In genomic region chr6:116051244-116051643, GRCh38 we compare ENCODE assay signal across 26 cellular contexts. TPM values are rescaled to one million over a fixed set of nuclear protein-coding genes. Genes with fewer than 3 reads are reported as not detected.
DNase-seq lines count a peak whose midpoint lies in the region; ATAC-seq, FAIRE-seq and TF ChIP-seq lines count a peak whose summit lies in the region.
"Had no signal": no experiment of that assay in that cellular context is flagged by ENCODE, and none has a peak within 500 bp of the region (broad histone marks: within the 10 kb centered on the region; RNA-seq: fewer than 3 reads in every experiment).

No MANE protein-coding gene starts in this region.

- no peak overlapping the region for H2AFZ ChIP-seq in HepG2 (ENCODE audit: low read length)

- BruUV-seq in HepG2 (replicated peaks; lab: Mats Ljungman, UMichigan) = no TSS peak

- CTCF ChIA-PET in HepG2 (lab: Yijun Ruan, JAX; ENCODE audit: low intra/inter-chr PET ratio, low total read pairs) = no interaction called here

- no peak for FAIRE-seq in HepG2 (lab: Jason Lieb, UNC)
- FAIRE-seq in frontal cortex (lab: Jason Lieb, UNC) = peak; percentile 10
- peak; percentile 34 for FAIRE-seq in pancreas (lab: Jason Lieb, UNC)
- FAIRE-seq: GM12878, GM12892, GM18507 had no signal

- TF ChIP-seq POLR2A in HepG2 (IDR thresholded peaks at IDR 0.05; ENCODE audit: insufficient read depth in 1 of 2, low read depth in 2 of 2, low read length in 2 of 2) (no peak), right lobe of liver (IDR thresholded peaks at IDR 0.05) (no peak)

- DNase-seq in HepG2 (ENCODE audit: low spot score) (no peak), right lobe of liver (no peak), frontal cortex (ENCODE audit: low spot score in 2 of 2) (no peak), pancreas (no peak), WERI-Rb-1 (no peak), substantia nigra (lab: John Stamatoyannopoulos, UW) (no peak)
- DNase-seq: ACHN; BE2C; C1 segment of cervical spinal cord; CD4-positive, alpha-beta memory T cell; CD4-positive, CD25-positive, alpha-beta regulatory T cell; CD8-positive, alpha-beta memory T cell; COR-L47; DMS 273 treated with DMSO at 0.1 percent for 48 hours; DMS153; DMS53; DMS79; DND-41; EL; GDM1 had no signal

- H3K4me2 ChIP-seq in HepG2 (ENCODE audit: low read depth, low read length) = no peak overlapping the region
- H3K4me2 ChIP-seq: BLaER1 had no signal

- no peaks in the 10 kb centered on the region for H4K20me1 ChIP-seq in HepG2 (ENCODE audit: insufficient read depth, low read length)
- H4K20me1 ChIP-seq: BLaER1 had no signal

- peaks cover 53% of the 10 kb centered on the region for H3K79me2 ChIP-seq in HepG2 (ENCODE audit: insufficient read depth, low read length)

- intact Hi-C loops in HepG2 (cut with micrococcal nuclease; ENCODE audit: unreplicated experiment) (no loop called here), right lobe of liver (cut with DNase I) (no loop called here), pancreas (cut with DNase I) (no loop called here)

- no peak overlapping the region for H3K9ac ChIP-seq in HepG2 (ENCODE audit: insufficient read depth, low read depth, low read length)
- H3K9ac ChIP-seq: BLaER1 had no signal

- H3K27me3 ChIP-seq in HepG2 (ENCODE audit: control insufficient read depth in 1 of 2, insufficient read depth in 2 of 2, low read length in 2 of 2) (no peaks in the 10 kb centered on the region), right lobe of liver (no peaks in the 10 kb centered on the region), pancreas (no peaks in the 10 kb centered on the region), WERI-Rb-1 (ENCODE audit: insufficient read depth, low read depth, severe bottlenecking) (no peaks in the 10 kb centered on the region)
- H3K27me3 ChIP-seq: BE2C, BLaER1 had no signal

- no peak for ATAC-seq in HepG2
- no peak for ATAC-seq in right lobe of liver
- ATAC-seq in pancreas = no peak
- ATAC-seq: GM12878 had no signal

- H3K9me3 ChIP-seq in HepG2 (ENCODE audit: low read length) (no peaks in the 10 kb centered on the region), right lobe of liver (no peaks in the 10 kb centered on the region), pancreas (no peaks in the 10 kb centered on the region), WERI-Rb-1 (ENCODE audit: severe bottlenecking) (no peaks in the 10 kb centered on the region)
- H3K9me3 ChIP-seq: BE2C, BLaER1 had no signal

- no peak overlapping the region for H3K27ac ChIP-seq in HepG2 (ENCODE audit: extremely low read length, insufficient read depth, low read length)
- H3K27ac ChIP-seq in right lobe of liver = no peak overlapping the region
- no peak overlapping the region for H3K27ac ChIP-seq in pancreas
- no peak overlapping the region for H3K27ac ChIP-seq in WERI-Rb-1
- no peak overlapping the region for H3K27ac ChIP-seq in substantia nigra (ENCODE audit: low read depth, low read length, poor library complexity, severe bottlenecking)
- H3K27ac ChIP-seq: 22Rv1, BLaER1 had no signal

- H3K4me3 ChIP-seq in HepG2 (replicated peaks in 1 of 3; ENCODE audit: insufficient read depth in 1 of 3, low read depth in 2 of 3, low read length in 3 of 3) (no peak overlapping the region), right lobe of liver (no peak overlapping the region), pancreas (no peak overlapping the region), WERI-Rb-1 (ENCODE audit: low read depth, low read length) (no peak overlapping the region)
- H3K4me3 ChIP-seq: BLaER1, GM12878 had no signal

- peaks cover 31% of the 10 kb centered on the region for H3K4me1 ChIP-seq in HepG2 (ENCODE audit: insufficient read depth, low read length)
- H3K4me1 ChIP-seq in right lobe of liver = peaks cover 0 to 5% (median under 1%) of the 10 kb centered on the region in 4 donors
- peaks cover 0 to 6% (median 4%) of the 10 kb centered on the region in 3 donors for H3K4me1 ChIP-seq in pancreas
- H3K4me1 ChIP-seq: BE2C, BLaER1 had no signal

- TF ChIP-seq CTCF in HepG2 (CRISPR knock-in tag; IDR thresholded peaks at IDR 0.05) (no peak), right lobe of liver (IDR thresholded peaks at IDR 0.05) (no peak), pancreas (IDR thresholded peaks at IDR 0.05) (no peak), WERI-Rb-1 (IDR thresholded peaks at IDR 0.05; ENCODE audit: low read depth, low read length) (no peak)

- no peaks in the 10 kb centered on the region; a peak in 2 of 5 replicates for H3K36me3 ChIP-seq in HepG2 (replicated peaks in 1 of 2; ENCODE audit: control insufficient read depth in 1 of 2, insufficient read depth in 2 of 2, low read length in 2 of 2)
- no peaks in the 10 kb centered on the region for H3K36me3 ChIP-seq in right lobe of liver
- no peaks in the 10 kb centered on the region for H3K36me3 ChIP-seq in pancreas
- H3K36me3 ChIP-seq in WERI-Rb-1 = no peaks in the 10 kb centered on the region
- H3K36me3 ChIP-seq: BE2C, BLaER1 had no signal

- TF ChIP-seq RAD21 in HepG2 (CRISPR knock-in tag; IDR thresholded peaks at IDR 0.05) = no peak

- in situ Hi-C loops in HepG2 (cut with HindIII; ENCODE audit: extremely low pct_ligation_motif_present, low pct_unique_long_range_greater_than_20kb) = no loop called here

- 96% methylated on average over 3 of the region's 3 CpGs for WGBS in HepG2 (ENCODE audit: low lambda C conversion rate)
- WGBS in right lobe of liver (ENCODE audit: insufficient coverage, low coverage, low lambda C conversion rate, missing lambda C conversion rate) = 77% methylated on average over 3 of the region's 3 CpGs
- 92 to 93% methylated on average over 3 of the region's 3 CpGs for WGBS in pancreas, 2 donors

- TF ChIP-seq EP300 in HepG2 (IDR thresholded peaks at IDR 0.05; ENCODE audit: low read depth in 2 of 2, low read length in 2 of 2) (no peak), HepG2 (CRISPR knock-in tag; IDR thresholded peaks at IDR 0.05; ENCODE audit: borderline replicate concordance) (no peak)

- POLR2A ChIA-PET in HepG2 (lab: Yijun Ruan, JAX) = interaction anchor here (1.3 kb wide), 1 partner anchor 9 kb away, joined by 4 read pairs; the partner anchor contains the start of gene FRK

TF ChIP-seq in HepG2, 621 proteins besides CTCF, POLR2A, EP300 and RAD21 (continues in another document):
- TF ChIP-seq DR1 (CRISPR knock-in tag; IDR thresholded peaks at IDR 0.05) = no peak
- TF ChIP-seq ZNF766 (CRISPR knock-in tag; IDR thresholded peaks at IDR 0.05; ENCODE audit: borderline replicate concordance) = no peak

RNA-seq across cellular contexts. Expression of gene FRK, which starts 9.4 kb away (rescaled TPM):
- total RNA-seq in HepG2 (2016; rRNA removed; fragmentation: Illumina TruSeq; extraction: Trizol) (2.9 and 4.5 TPM in 2 replicates), right lobe of liver (10 to 100 TPM in 4 of 6 experiments, 1 to 10 TPM in 2; 8.4 to 14.1 (median 11.9) TPM), frontal cortex (0.41 TPM), pancreas (10 to 100 TPM in 1 of 6 donors, 1 to 10 TPM in 5; 3.9 to 11.6 (median 5.2) TPM)
- total RNA-seq in HepG2 (2016; cell fraction: cytosol; rRNA removed; fragmentation: Illumina TruSeq; extraction: Trizol; ENCODE audit: low read depth) = 0.51 and 0.62 TPM in 2 replicates
- 2.9 and 4.1 TPM in 2 replicates for total RNA-seq in HepG2 (2016; cell fraction: insoluble cytoplasmic fraction; rRNA removed; fragmentation: Illumina TruSeq; extraction: Trizol)
- 0.86 and 0.93 TPM in 2 replicates for total RNA-seq in HepG2 (2016; cell fraction: membrane; rRNA removed; fragmentation: Illumina TruSeq; extraction: Trizol)
- total RNA-seq in HepG2 (2016; cell fraction: nucleus; rRNA removed; fragmentation: Illumina TruSeq; extraction: Trizol) = 6.1 and 6.5 TPM in 2 replicates
- polyA plus RNA-seq in HepG2 (2011; rRNA removed) (1.3 and 1.5 TPM in 2 replicates), pancreas (1 to 10 TPM in 1 of 2 donors, under 1 TPM in 1; 0.72 to 1.6 TPM)
- 0.56 and 1.2 TPM in 2 replicates for polyA plus RNA-seq in HepG2 (2011; cell fraction: cytosol; rRNA removed)
- 1.7 and 2.6 TPM in 2 replicates for polyA plus RNA-seq in HepG2 (2011; cell fraction: nucleus; rRNA removed)
- 0.65 and 0.80 TPM in 2 replicates for polyA plus RNA-seq in HepG2 (2012)
- 0.08 and 0.10 TPM in 2 replicates for polyA plus RNA-seq in HepG2 (2016; cell fraction: cytosol; fragmentation: Illumina TruSeq; extraction: Trizol; ENCODE audit: low read depth)
- polyA plus RNA-seq in HepG2 (2016; cell fraction: insoluble cytoplasmic fraction; fragmentation: Illumina TruSeq; extraction: Trizol; ENCODE audit: low read depth) = 1.7 and 1.9 TPM in 2 replicates
- polyA plus RNA-seq in HepG2 (2016; cell fraction: membrane; fragmentation: Illumina TruSeq; extraction: Trizol; ENCODE audit: low read depth) = 0.18 and 0.27 TPM in 2 replicates
- 2.1 and 2.6 TPM in 2 replicates for polyA plus RNA-seq in HepG2 (2016; cell fraction: nucleus; fragmentation: Illumina TruSeq; extraction: Trizol; ENCODE audit: insufficient read depth, low read depth)
- 5.6 and 8.1 TPM in 2 replicates for polyA minus RNA-seq in HepG2 (2011; rRNA and poly(A)+ RNA removed; ENCODE audit: low replicate concordance)
- 2.5 and 3.6 TPM in 2 replicates for polyA minus RNA-seq in HepG2 (2011; cell fraction: cytosol; rRNA and poly(A)+ RNA removed)
- 16.5 and 22.3 TPM in 2 replicates for polyA minus RNA-seq in HepG2 (2011; cell fraction: nucleus; rRNA and poly(A)+ RNA removed)
- total RNA-seq: CD4-positive, alpha-beta memory T cell; CD4-positive, CD25-positive, alpha-beta regulatory T cell had no signal
- polyA plus RNA-seq: CD14-positive monocyte; CD4-positive, CD25-positive, alpha-beta regulatory T cell; CD8-positive, alpha-beta memory T cell had no signal

RNA-seq across cellular contexts. Expression of gene NT5DC1, which starts 49.4 kb away (rescaled TPM):
- total RNA-seq in HepG2 (2016; rRNA removed; fragmentation: Illumina TruSeq; extraction: Trizol) (56.1 and 90.6 TPM in 2 replicates), right lobe of liver (10 to 100 TPM in 4 of 6 experiments, 1 to 10 TPM in 2; 8.5 to 49.1 (median 34.8) TPM), frontal cortex (4.5 TPM), pancreas (10 to 100 TPM; 18.3 to 28.3 (median 22.6) TPM)
- 7.3 and 12.5 TPM in 2 replicates for total RNA-seq in HepG2 (2016; cell fraction: cytosol; rRNA removed; fragmentation: Illumina TruSeq; extraction: Trizol; ENCODE audit: low read depth)
- 54.8 and 88.2 TPM in 2 replicates for total RNA-seq in HepG2 (2016; cell fraction: insoluble cytoplasmic fraction; rRNA removed; fragmentation: Illumina TruSeq; extraction: Trizol)
- total RNA-seq in HepG2 (2016; cell fraction: membrane; rRNA removed; fragmentation: Illumina TruSeq; extraction: Trizol) = 25.6 and 27.4 TPM in 2 replicates
- total RNA-seq in HepG2 (2016; cell fraction: nucleus; rRNA removed; fragmentation: Illumina TruSeq; extraction: Trizol) = 46.5 and 53.8 TPM in 2 replicates
- polyA plus RNA-seq in HepG2 (2011; rRNA removed) (22.1 and 27.0 TPM in 2 replicates), pancreas (10 to 100 TPM in 1 of 2 donors, 1 to 10 TPM in 1; 4.4 to 10.1 TPM)
- polyA plus RNA-seq in HepG2 (2011; cell fraction: cytosol; rRNA removed) = 22.4 and 23.3 TPM in 2 replicates
- polyA plus RNA-seq in HepG2 (2011; cell fraction: nucleus; rRNA removed) = 10.3 and 13.1 TPM in 2 replicates
- polyA plus RNA-seq in HepG2 (2012) = 28.1 and 28.8 TPM in 2 replicates
- 12.1 and 12.5 TPM in 2 replicates for polyA plus RNA-seq in HepG2 (2016; cell fraction: cytosol; fragmentation: Illumina TruSeq; extraction: Trizol; ENCODE audit: low read depth)
- 81.9 and 84.6 TPM in 2 replicates for polyA plus RNA-seq in HepG2 (2016; cell fraction: insoluble cytoplasmic fraction; fragmentation: Illumina TruSeq; extraction: Trizol; ENCODE audit: low read depth)
- 21.3 and 21.5 TPM in 2 replicates for polyA plus RNA-seq in HepG2 (2016; cell fraction: membrane; fragmentation: Illumina TruSeq; extraction: Trizol; ENCODE audit: low read depth)
- polyA plus RNA-seq in HepG2 (2016; cell fraction: nucleus; fragmentation: Illumina TruSeq; extraction: Trizol; ENCODE audit: insufficient read depth, low read depth) = 34.4 and 35.2 TPM in 2 replicates
- 22.3 and 35.3 TPM in 2 replicates for polyA minus RNA-seq in HepG2 (2011; rRNA and poly(A)+ RNA removed; ENCODE audit: low replicate concordance)
- 38.6 and 39.5 TPM in 2 replicates for polyA minus RNA-seq in HepG2 (2011; cell fraction: cytosol; rRNA and poly(A)+ RNA removed)
- 40.2 and 44.4 TPM in 2 replicates for polyA minus RNA-seq in HepG2 (2011; cell fraction: nucleus; rRNA and poly(A)+ RNA removed)
